In genomic region chr11:64489831-64490441, GRCh38 we compare ENCODE assay signal across 8 cellular contexts.
DNase-seq lines count a peak whose midpoint lies in the region; ATAC-seq and TF ChIP-seq lines count a peak whose summit lies in the region.

No MANE protein-coding gene starts in this region.

- in situ Hi-C loops in GM13976 (cut with MboI; ENCODE audit: low sequenced_read_pairs, unreplicated experiment), result no loop called here

- H3K27me3 ChIP-seq in A673 (replicated peaks; ENCODE audit: insufficient read depth, low read depth, low read length, poor library complexity), result peaks cover 51% of the 10 kb centered on the region
- no peaks in the 10 kb centered on the region for H3K27me3 ChIP-seq in neural cell (ENCODE audit: insufficient read depth, low read depth, low read length)

- POLR2A ChIA-PET in A673 (lab: Charles Lee; ENCODE audit: low non-redundant PET), result no interaction called here

- H3K4me1 Mint-ChIP-seq in type B pancreatic cell (ENCODE audit: unreplicated experiment), result no peaks in the 10 kb centered on the region

- peak; percentile 72 for DNase-seq in A673 (ENCODE audit: low spot score)
- DNase-seq in GM13976 (ENCODE audit: low spot score), result peak; percentile 73
- peak; percentile 64 for DNase-seq in NCI-H69 (lab: John Stamatoyannopoulos, UW)
- peak; percentile 83 for DNase-seq in activated CD8-positive, alpha-beta memory T cell treated with anti-CD3 and anti-CD28 coated beads, Interleukin-2, amount 50 U/mL, for 48 hours
- DNase-seq in fibroblast of gingiva (ENCODE audit: low read depth), result peak; percentile 8
- no peak for DNase-seq in type B pancreatic cell (ENCODE audit: extremely low spot score, unreplicated experiment)

- H3K4me3 ChIP-seq in A673 (ENCODE audit: low read depth, low read length, poor library complexity, severe bottlenecking) (no peak overlapping the region), neural cell (ENCODE audit: low read length) (peak overlapping the region; percentile 43)

- no peak overlapping the region for H3K27ac ChIP-seq in A673 (ENCODE audit: low read depth, low read length, poor library complexity, severe bottlenecking)
- H3K27ac ChIP-seq in neural cell (ENCODE audit: low read length), result no peak overlapping the region

- no peaks in the 10 kb centered on the region for H3K9me3 ChIP-seq in A673 (ENCODE audit: low read depth, low read length, poor library complexity, severe bottlenecking)
- peaks cover 3% of the 10 kb centered on the region for H3K9me3 ChIP-seq in neural cell (ENCODE audit: low read length)

- CTCF ChIA-PET in A673 (lab: Charles Lee), result interaction anchor here (0.5 to 2.0 kb wide), 6 partner anchors 20 to 215 kb away, joined by 3 to 11 read pairs (median 4); no protein-coding TSS in a partner anchor

- H3K36me3 Mint-ChIP-seq in type B pancreatic cell, result no peaks in the 10 kb centered on the region

- H3F3A ChIP-seq in neural cell (ENCODE audit: insufficient read depth, low read length, poor library complexity, severe bottlenecking), result no peaks in the 10 kb centered on the region

- TF ChIP-seq CTCF in A673 (conservative IDR thresholded peaks at IDR 0.05; ENCODE audit: low read depth, low read length) (peak; percentile 98), GM13976 (IDR thresholded peaks at IDR 0.05; ENCODE audit: borderline replicate concordance, control extremely low read depth, extremely low read depth, insufficient read depth, missing control alignments) (peak; percentile 45), neural cell (IDR thresholded peaks at IDR 0.05; ENCODE audit: poor library complexity, severe bottlenecking) (peak; percentile 78), type B pancreatic cell (conservative IDR thresholded peaks at IDR 0.05) (peak; percentile 88)

- H4K20me1 ChIP-seq in neural cell (ENCODE audit: insufficient read depth), result no peaks in the 10 kb centered on the region

- H3K4me3 Mint-ChIP-seq in type B pancreatic cell, result no peak overlapping the region

- peak overlapping the region; percentile 20 for H3K9ac ChIP-seq in neural cell (ENCODE audit: low read length)

- H3K36me3 ChIP-seq in A673 (ENCODE audit: insufficient read depth, low read length, poor library complexity, severe bottlenecking), result no peaks in the 10 kb centered on the region
- no peaks in the 10 kb centered on the region for H3K36me3 ChIP-seq in neural cell (ENCODE audit: insufficient read depth, low read length)

- intact Hi-C loops in A673 (cut with micrococcal nuclease; ENCODE audit: unreplicated experiment), result loop anchor here (1.0 to 5.0 kb wide), 2 partner anchors 162 to 198 kb away; no protein-coding TSS in a partner anchor

- H3K27me3 Mint-ChIP-seq in type B pancreatic cell, result peaks cover 54% of the 10 kb centered on the region

- no peak for TF ChIP-seq EP300 in neural cell (conservative IDR thresholded peaks at IDR 0.05; ENCODE audit: poor library complexity, severe bottlenecking)

- H3K9me3 Mint-ChIP-seq in type B pancreatic cell, result no peaks in the 10 kb centered on the region

- no TSS peak for BruUV-seq in A673 (replicated peaks; lab: Mats Ljungman, UMichigan)

- H2AFZ ChIP-seq in neural cell (ENCODE audit: low read depth, low read length), result peak overlapping the region; percentile 33

- H3K27ac Mint-ChIP-seq in type B pancreatic cell, result no peak overlapping the region

- TF ChIP-seq RAD21 in neural cell (conservative IDR thresholded peaks at IDR 0.05), result peak; percentile 74

- H3K79me2 ChIP-seq in neural cell (replicated peaks; ENCODE audit: insufficient read depth, low read length), result no peaks in the 10 kb centered on the region

- H3K4me1 ChIP-seq in A673 (ENCODE audit: insufficient read depth, low read length, poor library complexity, severe bottlenecking), result no peaks in the 10 kb centered on the region

- no peaks in the 10 kb centered on the region for H3K9me2 ChIP-seq in neural cell (ENCODE audit: insufficient read depth, low read length)

- no peak for ATAC-seq in GM19452 (IDR thresholded peaks at IDR 0.05; ENCODE audit: unreplicated experiment)

- no peak overlapping the region for H3K4me2 ChIP-seq in neural cell (ENCODE audit: low read length)

TF ChIP-seq in neural cell, 6 proteins besides CTCF, POLR2A, EP300 and RAD21:
- no peak for TF ChIP-seq EZH2 (IDR thresholded peaks at IDR 0.05; ENCODE audit: borderline replicate concordance, insufficient read depth, low read length, poor library complexity, severe bottlenecking)
- peak; percentile 34 for TF ChIP-seq MXI1 (conservative IDR thresholded peaks at IDR 0.05; ENCODE audit: poor library complexity, severe bottlenecking)
- TF ChIP-seq SMC3 (conservative IDR thresholded peaks at IDR 0.05; ENCODE audit: poor library complexity), result peak; percentile 74

Comparison
In these comparisons a context has a peak if more than half of its experiments do, and no peak if none do; other contexts are left out.
1. CTCF ChIP-seq: peak in every context shown above with its lines; median percentile 98 in A673; 88 in type B pancreatic cell; 78 in neural cell; 45 in GM13976.